In genomic region chr22:39522567-39523300, GRCh38 we compare ENCODE assay signal across 8 cellular contexts. TPM values are rescaled to one million over a fixed set of nuclear protein-coding genes. Genes with fewer than 3 reads are reported as not detected.
A peak's percentile ranks its signal among the peaks of the same experiment; 100 is the strongest.
DNase-seq lines count a peak whose midpoint lies in the region; ATAC-seq and TF ChIP-seq lines count a peak whose summit lies in the region.

No MANE protein-coding gene starts in this region.

- TF ChIP-seq CTCF in AG04449 (IDR thresholded peaks at IDR 0.05; ENCODE audit: insufficient read depth, low read length, missing control alignments) (no peak), GM12875 (IDR thresholded peaks at IDR 0.05; ENCODE audit: borderline replicate concordance, insufficient read depth, low read depth, low read length) (no peak), Panc1 (IDR thresholded peaks at IDR 0.05) (no peak), chondrocyte (IDR thresholded peaks at IDR 0.05) (no peak), uterus (IDR thresholded peaks at IDR 0.05) (no peak)

- H3K4me3 Mint-ChIP-seq in chondrocyte (ENCODE audit: unreplicated experiment): peak overlapping the region; percentile 90

- no peaks in the 10 kb centered on the region for H3K9me3 Mint-ChIP-seq in chondrocyte (ENCODE audit: low read depth)

- peaks cover 20% of the 10 kb centered on the region for H3K4me1 ChIP-seq in Panc1 (ENCODE audit: control insufficient read depth, insufficient read depth, low read length)
- peaks cover 14% of the 10 kb centered on the region for H3K4me1 ChIP-seq in mesodermal cell (ENCODE audit: control insufficient read depth, insufficient read depth, low read length, poor library complexity, severe bottlenecking)
- H3K4me1 ChIP-seq in uterus: peaks cover 9 to 33% of the 10 kb centered on the region in 2 donors

- H3K4me1 Mint-ChIP-seq in chondrocyte (ENCODE audit: low read depth): peaks cover 54% of the 10 kb centered on the region

- H3K36me3 ChIP-seq in Panc1 (ENCODE audit: control insufficient read depth, insufficient read depth, low read length) (peaks cover 10% of the 10 kb centered on the region), mesodermal cell (ENCODE audit: control insufficient read depth, insufficient read depth, low read length) (peaks cover 47% of the 10 kb centered on the region), uterus (no peaks in the 10 kb centered on the region)

- no peaks in the 10 kb centered on the region for H3K9me3 ChIP-seq in Panc1 (ENCODE audit: control insufficient read depth, insufficient read depth, low read depth, low read length)
- no peaks in the 10 kb centered on the region for H3K9me3 ChIP-seq in mesodermal cell (ENCODE audit: control insufficient read depth, low read length)
- H3K9me3 ChIP-seq in uterus: no peaks in the 10 kb centered on the region

- DNase-seq in AG04449 (ENCODE audit: low read depth, low spot score): no peak
- DNase-seq in Panc1 (ENCODE audit: low read depth, low spot score): no peak
- DNase-seq in chondrocyte (ENCODE audit: low spot score): no peak
- peak in 1 of 2 donors; percentile 62 for DNase-seq in uterus
- no peak for DNase-seq in cortex of kidney (lab: John Stamatoyannopoulos, UW)

- peak overlapping the region; percentile 99 for H3K27ac Mint-ChIP-seq in chondrocyte (ENCODE audit: unreplicated experiment)

- CTCF ChIA-PET in AG04449 (lab: Yijun Ruan, JAX): interaction anchor here (1.1 to 11.5 kb wide), 4 partner anchors 8 to 350 kb away, joined by 3 to 222 read pairs (median 44); partner anchors contain the start of gene RPL3
- CTCF ChIA-PET in Panc1 (lab: Charles Lee): interaction anchor here (0.6 kb wide), 1 partner anchor 198 kb away, joined by 6 read pairs; no protein-coding TSS in a partner anchor

- intact Hi-C loops in Panc1 (cut with micrococcal nuclease; ENCODE audit: unreplicated experiment) (no loop called here), uterus (cut with DNase I; ENCODE audit: low total_unique reads) (no loop called here)

- no TSS peak for BruUV-seq in Panc1 (replicated peaks; lab: Mats Ljungman, UMichigan)

- WGBS in mesodermal cell (ENCODE audit: insufficient coverage in 2 of 2), 2 experiments: 85 to 91% methylated on average over 8 of the region's 14 CpGs

- TF ChIP-seq POLR2A in uterus (IDR thresholded peaks at IDR 0.05): no peak

- no peaks in the 10 kb centered on the region for H3K27me3 ChIP-seq in Panc1 (ENCODE audit: control insufficient read depth, insufficient read depth, low read length)
- H3K27me3 ChIP-seq in uterus: no peaks in the 10 kb centered on the region

- no peaks in the 10 kb centered on the region for H3K27me3 Mint-ChIP-seq in chondrocyte (ENCODE audit: low read depth)

- in situ Hi-C loops in Panc1 (cut with HindIII; ENCODE audit: low pct_unique_long_range_greater_than_20kb, low sequenced_read_pairs): no loop called here

- POLR2A ChIA-PET in AG04449 (lab: Yijun Ruan, JAX): interaction anchor here (0.6 to 5.6 kb wide), 14 partner anchors 8 to 728 kb away, joined by 3 to 59 read pairs (median 4); partner anchors contain the start of genes RPL3 and TAB1
- POLR2A ChIA-PET in Panc1 (lab: Charles Lee): interaction anchor here (0.6 to 0.8 kb wide), 2 partner anchors 27 to 203 kb away, joined by 3 to 7 read pairs; partner anchors contain the start of gene RPL3

- ATAC-seq in Panc1 (peak; percentile 1; the same call in 1 of the 2 replicates), GM18517 (IDR thresholded peaks at IDR 0.05; ENCODE audit: unreplicated experiment) (no peak)

- H3K27ac ChIP-seq in Panc1 (ENCODE audit: low read length) (peak overlapping the region; percentile 95), mesodermal cell (ENCODE audit: low read depth, low read length, severe bottlenecking) (peak overlapping the region; percentile 74), uterus (peak overlapping the region; percentile 98 to 99)

- H3K36me3 Mint-ChIP-seq in chondrocyte (ENCODE audit: low read depth): peaks cover 32% of the 10 kb centered on the region

- H3K4me3 ChIP-seq in AG04449 (ENCODE audit: low read depth, low read length) (peak overlapping the region; percentile 94), GM12875 (ENCODE audit: low read depth, low read length) (peak overlapping the region; percentile 26), Panc1 (ENCODE audit: low read depth in 2 of 2, low read length in 2 of 2) (peak overlapping the region; percentile 75 to 84), mesodermal cell (ENCODE audit: extremely low read depth, insufficient read depth, low read length, poor library complexity, severe bottlenecking) (peak overlapping the region; percentile 100), uterus (peak overlapping the region; percentile 94 to 100)

RNA-seq across cellular contexts. Expression of gene ATF4, which starts 2.4 kb away (rescaled TPM):
- total RNA-seq in Panc1 (2021; ENCODE audit: unreplicated experiment): 177 TPM
- 378 TPM for polyA plus RNA-seq in Panc1 (2012; ENCODE audit: insufficient read length)
- total RNA-seq in chondrocyte: 128 to 541 TPM (median 513 TPM) in 3 replicates
- 441 TPM for polyA plus RNA-seq in mesodermal cell (2013, experiment 1 of 2)
- 444 TPM for polyA plus RNA-seq in mesodermal cell (2013, experiment 2 of 2)
- 100 to 1,000 TPM; 105 to 351 (median 293) TPM for total RNA-seq in uterus

RNA-seq across cellular contexts. Expression of gene RPS19BP1, which starts 9.8 kb away (rescaled TPM):
- total RNA-seq in Panc1 (2021; ENCODE audit: unreplicated experiment) (123 TPM), chondrocyte (44.1 to 52.3 TPM (median 47.9 TPM) in 3 replicates), uterus (100 to 1,000 TPM in 1 of 4 donors, 10 to 100 TPM in 3; 24.5 to 125 (median 50.7) TPM)
- polyA plus RNA-seq in Panc1 (2012; ENCODE audit: insufficient read length): 144 TPM
- 73.1 TPM for polyA plus RNA-seq in mesodermal cell (2013, experiment 1 of 2)
- 64.7 TPM for polyA plus RNA-seq in mesodermal cell (2013, experiment 2 of 2)

RNA-seq across cellular contexts. Expression of gene MIEF1, which starts 20.6 kb away (rescaled TPM):
- total RNA-seq in Panc1 (2021; ENCODE audit: unreplicated experiment) (29.9 TPM), chondrocyte (22.7 to 24.0 TPM (median 23.0 TPM) in 3 replicates), uterus (10 to 100 TPM in 3 of 4 donors, 1 to 10 TPM in 1; 6.9 to 23.3 (median 20.6) TPM)
- 22.4 TPM for polyA plus RNA-seq in Panc1 (2012; ENCODE audit: insufficient read length)
- 25.4 TPM for polyA plus RNA-seq in mesodermal cell (2013, experiment 1 of 2)
- 22.0 TPM for polyA plus RNA-seq in mesodermal cell (2013, experiment 2 of 2)

RNA-seq across cellular contexts. Expression of gene CACNA1I, which starts 47.8 kb away (rescaled TPM):
- total RNA-seq in Panc1 (2021; ENCODE audit: unreplicated experiment): 0.23 TPM
- 0.53 TPM for polyA plus RNA-seq in Panc1 (2012; ENCODE audit: insufficient read length)
- total RNA-seq in chondrocyte: 0.02 to 0.08 TPM (median 0.05 TPM) in 3 replicates
- polyA plus RNA-seq in mesodermal cell (2013, experiment 1 of 2): 0.52 TPM
- polyA plus RNA-seq in mesodermal cell (2013, experiment 2 of 2): 0.30 TPM
- under 1 TPM in 2 of 4 donors, not detected in 2; under 0.01 to 0.15 TPM for total RNA-seq in uterus

Comparison
In these comparisons a context has a peak if more than half of its experiments do, and no peak if none do; other contexts are left out.
1. H3K4me3 ChIP-seq: peak in every context shown above with its lines; median percentile 100 in mesodermal cell; 97 in uterus; 94 in AG04449; 80 in Panc1; 26 in GM12875.